Comparison of ENCODE assay signal across 8 cellular contexts in the genomic region with DNA sequence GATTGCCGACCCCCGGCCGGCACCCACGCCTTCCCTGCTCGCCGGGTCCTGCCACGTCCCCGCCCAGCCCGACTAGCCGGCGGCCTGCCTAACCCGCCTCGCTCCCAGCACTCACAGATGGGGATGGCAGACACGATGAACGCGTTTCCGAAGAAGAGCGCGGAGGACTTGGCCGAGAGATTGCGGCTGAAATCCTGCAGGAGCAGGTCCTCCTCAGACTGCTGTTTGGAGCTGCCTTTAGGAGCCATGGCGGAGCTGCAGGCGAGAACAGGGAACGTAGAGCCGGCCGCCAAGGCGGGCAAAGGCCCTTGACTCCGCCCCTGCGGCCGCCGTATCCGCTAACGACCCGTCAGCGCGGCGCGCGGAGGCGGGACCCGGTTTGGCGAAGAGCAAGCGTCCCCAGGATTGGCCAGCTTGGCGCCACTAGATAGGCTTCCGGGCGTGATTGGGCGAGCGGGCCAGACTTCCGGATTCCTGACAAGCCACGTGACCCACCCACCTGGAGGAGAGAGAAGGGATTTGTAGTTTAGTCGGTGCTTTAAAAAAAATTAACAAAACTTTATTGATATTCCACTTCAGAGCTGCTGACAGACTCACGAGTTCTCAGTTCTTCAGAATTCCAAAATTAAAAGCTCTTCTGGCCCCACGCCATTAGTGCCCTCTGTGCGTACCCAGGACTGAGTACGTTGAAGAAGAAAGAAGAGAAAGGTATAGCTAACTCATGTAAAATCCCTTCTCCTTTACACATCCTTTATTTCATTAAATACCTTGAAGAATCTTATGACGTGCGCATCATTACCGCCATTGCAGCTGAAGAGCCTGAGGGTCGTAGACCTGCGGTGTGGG.
A peak's percentile ranks its signal among the peaks of the same experiment; 100 is the strongest.
DNase-seq lines count a peak whose midpoint lies in the region; ATAC-seq lines count a peak whose summit lies in the region.

Gene SSR3, minus strand, starts transcription at position 276 of the 846 bp plus-strand sequence. Its CDS starts 28 bp downstream, at position 248.

- DNase-seq in C1 segment of cervical spinal cord (lab: John Stamatoyannopoulos, UW) (peak; percentile 67 to 99 (median 97)), NCI-H748 treated with DMSO at 0.1 percent for 48 hours (lab: John Stamatoyannopoulos, UW) (peak; percentile 85), dedifferentiated amniotic fluid mesenchymal stem cell (ENCODE audit: extremely low spot score) (peak; percentile 99), left kidney (ENCODE audit: low read depth, low spot score) (peak; percentile 100)
- peak; percentile 96 to 98 for DNase-seq in activated CD4-positive, alpha-beta T cell treated with anti-CD3 and anti-CD28 coated beads, Interleukin-2, amount 50 U/mL, for 24 hours (ENCODE audit: low read depth in 1 of 2, low spot score in 1 of 2)
- DNase-seq in stimulated activated CD4-positive, alpha-beta T cell treated with anti-CD3 and anti-CD28 coated beads, Interleukin-2, amount 100 ng/mL, for 24 hours = peak; percentile 98 to 99

- ATAC-seq in GM19372 (IDR thresholded peaks at IDR 0.05; ENCODE audit: low read depth, unreplicated experiment) = peak; percentile 99
- ATAC-seq in HG03558 (IDR thresholded peaks at IDR 0.05; ENCODE audit: extremely low read depth, unreplicated experiment) = peak; percentile 98

Comparison
In these comparisons a context has a peak if more than half of its experiments do, and no peak if none do; other contexts are left out.
1. Peak in every context shown above with its lines: DNase-seq and ATAC-seq.